21 cellular contexts compared by ENCODE assay signal in genomic region chr4:160537681-160538080, GRCh38.
"Had no signal": no experiment of that assay in that cellular context is flagged by ENCODE, and none has a peak within 500 bp of the region (broad histone marks: within the 10 kb centered on the region; RNA-seq: fewer than 3 reads in every experiment).

No MANE protein-coding gene starts in this region.

- H3K4me3 ChIP-seq: K562, MG63 had no signal

- H3K36me3 ChIP-seq: MG63 had no signal

- H3K27ac ChIP-seq: RWPE1 had no signal

- H3K9me3 ChIP-seq: MG63, SK-N-SH had no signal

- H3K27me3 ChIP-seq: MG63 had no signal

- DNase-seq: Kasumi-1, MG63, NCI-H1092, NCI-H1105 treated with DMSO at 0.1 percent for 48 hours, NCI-H1417 treated with DMSO at 0.1 percent for 48 hours, NCI-H146, NCI-H1694 treated with DMSO at 0.1 percent for 48 hours, NCI-H1930, NCI-H2081, NCI-H2107, NCI-H226, NCI-H446, NCI-H510A, NCI-H524 treated with DMSO at 0.1 percent for 48 hours, NCI-H69, NCI-H774, SHP77, SK-N-SH had no signal

- FAIRE-seq: HepG2, K562 had no signal
